Comparison of ENCODE assay signal across 8 cellular contexts in genomic region chr5:86617309-86617755, GRCh38. TPM values are rescaled to one million over a fixed set of nuclear protein-coding genes. Genes with fewer than 3 reads are reported as not detected.
DNase-seq lines count a peak whose midpoint lies in the region; ATAC-seq, FAIRE-seq and TF ChIP-seq lines count a peak whose summit lies in the region.

No MANE protein-coding gene starts in this region.

- H3K9me3 ChIP-seq in testis (no peaks in the 10 kb centered on the region), pancreas (no peaks in the 10 kb centered on the region)

- WGBS in testis, 2 donors: 38 to 57% methylated on average over 6 of the region's 6 CpGs
- WGBS in pancreas, 2 donors: 52 to 54% methylated on average over 6 of the region's 6 CpGs

- peak overlapping the region; percentile 100 for H3K27ac Mint-ChIP-seq in activated T-cell treated with anti-CD3 and anti-CD28 coated beads, Interleukin-2, amount 50 U/mL, for 24 hours
- H3K27ac Mint-ChIP-seq in activated CD4-positive, alpha-beta memory T cell treated with anti-CD3 and anti-CD28 coated beads for 36 hours: peak overlapping the region; percentile 99
- H3K27ac Mint-ChIP-seq in memory B cell: peak overlapping the region; percentile 97

- no peak for TF ChIP-seq CTCF in testis (IDR thresholded peaks at IDR 0.05)
- no peak for TF ChIP-seq CTCF in pancreas (IDR thresholded peaks at IDR 0.05)

- H3K4me3 Mint-ChIP-seq in activated T-cell treated with anti-CD3 and anti-CD28 coated beads, Interleukin-2, amount 50 U/mL, for 24 hours: peak overlapping the region; percentile 100
- no peak overlapping the region for H3K4me3 Mint-ChIP-seq in activated CD4-positive, alpha-beta memory T cell treated with anti-CD3 and anti-CD28 coated beads for 36 hours
- no peak overlapping the region for H3K4me3 Mint-ChIP-seq in memory B cell

- no peak for FAIRE-seq in pancreas (lab: Jason Lieb, UNC)

- no peak for TF ChIP-seq POLR2A in testis (IDR thresholded peaks at IDR 0.05)

- H3K27ac ChIP-seq in testis (no peak overlapping the region), pancreas (peak overlapping the region in 1 of 4 donors; percentile 96)

- H3K27me3 Mint-ChIP-seq in activated T-cell treated with anti-CD3 and anti-CD28 coated beads, Interleukin-2, amount 50 U/mL, for 24 hours: peaks cover 15% of the 10 kb centered on the region
- peaks cover 6% of the 10 kb centered on the region for H3K27me3 Mint-ChIP-seq in activated CD4-positive, alpha-beta memory T cell treated with anti-CD3 and anti-CD28 coated beads for 36 hours
- H3K27me3 Mint-ChIP-seq in memory B cell: peaks cover 5% of the 10 kb centered on the region

- no peaks in the 10 kb centered on the region for H3K27me3 ChIP-seq in testis
- no peaks in the 10 kb centered on the region for H3K27me3 ChIP-seq in pancreas

- H3K4me1 ChIP-seq in testis: peaks cover 7% of the 10 kb centered on the region
- peaks cover 0 to 9% (median 7%) of the 10 kb centered on the region in 3 donors for H3K4me1 ChIP-seq in pancreas

- H3K36me3 ChIP-seq in testis (ENCODE audit: low read depth, missing control alignments) (no peaks in the 10 kb centered on the region), pancreas (peaks cover 0 to 18% (median 6%) of the 10 kb centered on the region in 3 donors)

- peaks cover 28% of the 10 kb centered on the region for H3K4me1 Mint-ChIP-seq in activated T-cell treated with anti-CD3 and anti-CD28 coated beads, Interleukin-2, amount 50 U/mL, for 24 hours (ENCODE audit: low read depth)
- peaks cover 20% of the 10 kb centered on the region for H3K4me1 Mint-ChIP-seq in activated CD4-positive, alpha-beta memory T cell treated with anti-CD3 and anti-CD28 coated beads for 36 hours (ENCODE audit: low read depth)
- peaks cover 7% of the 10 kb centered on the region for H3K4me1 Mint-ChIP-seq in memory B cell

- intact Hi-C loops in activated CD4-positive, alpha-beta memory T cell treated with anti-CD3 and anti-CD28 coated beads for 36 hours (cut with micrococcal nuclease): loop anchor here (1.0 to 5.0 kb wide), 2 partner anchors 650 to 796 kb away; partner anchors contain the start of gene RASA1
- intact Hi-C loops in testis (cut with DNase I; ENCODE audit: low total_unique reads): no loop called here
- intact Hi-C loops in pancreas (cut with DNase I): no loop called here

- DNase-seq in activated T-cell treated with anti-CD3 and anti-CD28 coated beads, Interleukin-2, amount 50 U/mL, for 24 hours: no peak
- DNase-seq in activated T-cell treated with anti-CD3 and anti-CD28 coated beads for 4 hours (no peak), memory B cell (ENCODE audit: low spot score in 2 of 2) (no peak), testis (no peak), pancreas (no peak), nucleus accumbens (lab: John Stamatoyannopoulos, UW) (no peak), GOT3 (lab: John Stamatoyannopoulos, UW) (no peak)
- DNase-seq in activated CD4-positive, alpha-beta memory T cell treated with anti-CD3 and anti-CD28 coated beads for 36 hours: no peak

- H3K9me3 Mint-ChIP-seq in activated T-cell treated with anti-CD3 and anti-CD28 coated beads, Interleukin-2, amount 50 U/mL, for 24 hours: peaks cover 8% of the 10 kb centered on the region
- no peaks in the 10 kb centered on the region for H3K9me3 Mint-ChIP-seq in activated CD4-positive, alpha-beta memory T cell treated with anti-CD3 and anti-CD28 coated beads for 36 hours
- H3K9me3 Mint-ChIP-seq in memory B cell: peaks cover 1% of the 10 kb centered on the region

- peaks cover 52% of the 10 kb centered on the region for H3K36me3 Mint-ChIP-seq in activated T-cell treated with anti-CD3 and anti-CD28 coated beads, Interleukin-2, amount 50 U/mL, for 24 hours (ENCODE audit: low read depth)
- H3K36me3 Mint-ChIP-seq in activated CD4-positive, alpha-beta memory T cell treated with anti-CD3 and anti-CD28 coated beads for 36 hours: peaks cover 46% of the 10 kb centered on the region
- peaks cover 14% of the 10 kb centered on the region for H3K36me3 Mint-ChIP-seq in memory B cell

- CTCF ChIA-PET in activated CD4-positive, alpha-beta memory T cell treated with anti-CD3 and anti-CD28 coated beads for 36 hours (lab: Charles Lee): no interaction called here

- no peak for ATAC-seq in memory B cell (ENCODE audit: low read depth)
- no peak for ATAC-seq in pancreas

- H3K4me3 ChIP-seq in testis (peak overlapping the region; percentile 94 to 96), pancreas (peak overlapping the region in 1 of 4 donors; percentile 92)

- POLR2A ChIA-PET in activated CD4-positive, alpha-beta memory T cell treated with anti-CD3 and anti-CD28 coated beads for 36 hours (lab: Charles Lee): no interaction called here

RNA-seq across cellular contexts. Expression of gene COX7C, which starts 0.4 kb away (rescaled TPM):
- total RNA-seq in activated CD4-positive, alpha-beta memory T cell treated with anti-CD3 and anti-CD28 coated beads for 36 hours: 100 to 1,000 TPM; 640 to 681 TPM
- 100 to 1,000 TPM; 258 to 370 TPM for total RNA-seq in testis
- polyA plus RNA-seq in testis (ENCODE audit: insufficient read depth, low read depth, low replicate concordance): 568 TPM
- 100 to 1,000 TPM; 181 to 292 (median 249) TPM for total RNA-seq in pancreas
- 100 to 1,000 TPM; 358 to 521 TPM for polyA plus RNA-seq in pancreas
